1 cellular context compared by ENCODE assay signal in the genomic region with DNA sequence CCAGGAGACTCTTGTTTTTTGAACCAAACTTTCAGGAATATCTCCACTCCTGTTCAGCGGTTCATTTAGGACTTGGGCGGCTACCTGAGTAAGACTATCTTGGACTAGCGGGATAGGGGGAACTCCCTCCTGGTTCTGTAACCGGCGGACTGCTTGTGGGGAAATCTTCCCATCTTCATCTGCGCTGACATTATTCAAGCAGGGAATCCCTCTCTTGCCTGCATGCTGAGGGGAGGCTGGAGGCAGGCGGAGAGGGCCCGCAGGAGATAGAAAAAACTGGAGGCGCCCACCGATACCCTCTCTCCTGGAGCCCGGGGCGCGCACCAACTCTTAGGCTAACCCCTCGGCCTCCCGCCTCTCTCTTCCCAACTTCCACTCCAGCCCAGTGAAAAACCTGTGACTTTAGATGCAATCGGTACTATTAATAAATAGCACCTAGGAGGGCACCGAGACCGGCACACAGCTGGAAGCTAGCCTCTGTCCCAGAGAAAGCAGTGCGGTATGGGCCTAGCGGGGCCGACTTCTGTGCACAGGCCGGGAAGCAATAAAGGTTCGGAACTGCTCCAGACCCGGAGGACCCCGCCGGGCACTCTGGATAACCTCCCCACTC.
TF ChIP-seq lines count a peak whose summit lies in the region.

No MANE protein-coding gene starts in this region.

TF ChIP-seq in SK-N-SH treated with all-trans-retinoic acid at 6 μM for 48 hours, 23 proteins besides CTCF, POLR2A, EP300 and RAD21 (continued from another document):
- TF ChIP-seq BACH2 (CRISPR knock-in tag; IDR thresholded peaks at IDR 0.05; ENCODE audit: borderline replicate concordance) (no peak), ZC3H10 (CRISPR knock-in tag; IDR thresholded peaks at IDR 0.05) (no peak), SNAI2 (CRISPR knock-in tag; IDR thresholded peaks at IDR 0.05) (no peak), ISL1 (CRISPR knock-in tag; IDR thresholded peaks at IDR 0.05) (no peak), ZNF8 (CRISPR knock-in tag; IDR thresholded peaks at IDR 0.05) (no peak), GLIS3 (CRISPR knock-in tag; IDR thresholded peaks at IDR 0.05) (no peak), ZFP3 (CRISPR knock-in tag; IDR thresholded peaks at IDR 0.05) (no peak), OSR1 (CRISPR knock-in tag; IDR thresholded peaks at IDR 0.05) (no peak), ZNF565 (CRISPR knock-in tag; conservative IDR thresholded peaks at IDR 0.05; ENCODE audit: low read depth) (no peak), TOX (CRISPR knock-in tag; IDR thresholded peaks at IDR 0.05; ENCODE audit: borderline replicate concordance) (no peak), CSDC2 (CRISPR knock-in tag; IDR thresholded peaks at IDR 0.05) (no peak)
TF ChIP-seq in SK-N-SH treated with all-trans-retinoic acid at 6 μM for 48 hours: peak in this region for 0.
